7 cellular contexts compared by ENCODE assay signal in genomic region chr3:134224796-134225156, GRCh38. TPM values are rescaled to one million over a fixed set of nuclear protein-coding genes. Genes with fewer than 3 reads are reported as not detected.
DNase-seq lines count a peak whose midpoint lies in the region; ATAC-seq, FAIRE-seq and TF ChIP-seq lines count a peak whose summit lies in the region.
"Not testable (repeated sequence)": the region's sequence is repeated elsewhere in the genome, so short reads cannot be mapped to it uniquely, and the experiment has no call there.

No MANE protein-coding gene starts in this region.

- not testable (repeated sequence) for H3K9ac ChIP-seq in endodermal cell (ENCODE audit: extremely low read depth, low read length, poor library complexity, severe bottlenecking); kidney (ENCODE audit: low read length in 2 of 2)

- peaks cover 54% of the 10 kb centered on the region for H4K20me1 ChIP-seq in osteoblast (ENCODE audit: insufficient read depth, low read length)

- CTCF ChIA-PET in CD4-positive, alpha-beta T cell (lab: Charles Lee) = interaction anchor here (1.1 to 5.4 kb wide), 2 partner anchors 12 to 22 kb away, joined by 4 to 26 read pairs; no protein-coding TSS in a partner anchor

- peak; percentile 27 for FAIRE-seq in kidney (lab: Jason Lieb, UNC)

- not testable (repeated sequence) for H3K27me3 ChIP-seq in CD4-positive, alpha-beta T cell (ENCODE audit: control insufficient read depth, insufficient read depth, low read length); endodermal cell (ENCODE audit: control insufficient read depth, insufficient read depth, low read length, poor library complexity, severe bottlenecking); osteoblast (ENCODE audit: insufficient read depth, low read length)

- H2AFZ ChIP-seq in osteoblast (ENCODE audit: low read length) = not testable (repeated sequence)

- not testable (repeated sequence) for H3K27ac ChIP-seq in CD4-positive, alpha-beta T cell (ENCODE audit: low read depth, low read length); VCaP; endodermal cell (ENCODE audit: low read depth, low read length); kidney (ENCODE audit: low read depth in 2 of 2, low read length in 2 of 2); osteoblast (ENCODE audit: low read depth, low read length)

- intact Hi-C loops in CD4-positive, alpha-beta T cell (cut with DNase I, micrococcal nuclease); kidney (cut with DNase I): not testable (repeated sequence)

- H3K4me3 ChIP-seq in endodermal cell (ENCODE audit: low read length); kidney (ENCODE audit: low read length in 2 of 2); osteoblast (ENCODE audit: insufficient read depth, low read length): not testable (repeated sequence)

- not testable (repeated sequence) for H3K9me3 Mint-ChIP-seq in CD4-positive, alpha-beta T cell; HFFc6; endodermal cell; stimulated activated memory B cell treated with anti-CD40 and anti-IgM and Interleukin-4, amounts not matched to agents 10 μg/mL and 1 μg/mL and 100 μg/mL, for 72 hours

- H3K4me1 Mint-ChIP-seq in CD4-positive, alpha-beta T cell (ENCODE audit: low read depth) = peaks cover 63% of the 10 kb centered on the region
- H3K4me1 Mint-ChIP-seq in HFFc6 (ENCODE audit: low read depth) (peaks cover 40% of the 10 kb centered on the region), endodermal cell (peaks cover 17% of the 10 kb centered on the region)
- H3K4me1 Mint-ChIP-seq in stimulated activated memory B cell treated with anti-CD40 and anti-IgM and Interleukin-4, amounts not matched to agents 10 μg/mL and 1 μg/mL and 100 μg/mL, for 72 hours = peaks cover 42% of the 10 kb centered on the region

- H3K9me3 ChIP-seq in CD4-positive, alpha-beta T cell (ENCODE audit: control insufficient read depth, low read length); endodermal cell (ENCODE audit: control insufficient read depth, low read length); kidney (ENCODE audit: control insufficient read depth in 1 of 2, low read length in 2 of 2); osteoblast (ENCODE audit: low read depth, low read length): not testable (repeated sequence)

- not testable (repeated sequence) for ATAC-seq in CD4-positive, alpha-beta T cell (ENCODE audit: poor library complexity); stimulated activated memory B cell treated with anti-CD40 and anti-IgM and Interleukin-4, amounts not matched to agents 10 μg/mL and 1 μg/mL and 100 μg/mL, for 72 hours

- H3K36me3 ChIP-seq in endodermal cell (ENCODE audit: control insufficient read depth, insufficient read depth, low read length) (peaks cover 19% of the 10 kb centered on the region), kidney (ENCODE audit: control insufficient read depth in 1 of 2, insufficient read depth in 2 of 2, low read length in 2 of 2) (peaks cover 2 to 15% of the 10 kb centered on the region in 2 donors)
- not testable (repeated sequence) for H3K36me3 ChIP-seq in osteoblast (ENCODE audit: insufficient read depth, low read length)

- POLR2A ChIA-PET in CD4-positive, alpha-beta T cell (lab: Charles Lee) = not testable (repeated sequence)

- not testable (repeated sequence) for H3K4me3 Mint-ChIP-seq in CD4-positive, alpha-beta T cell; HFFc6; endodermal cell
- peak overlapping the region; percentile 66 for H3K4me3 Mint-ChIP-seq in stimulated activated memory B cell treated with anti-CD40 and anti-IgM and Interleukin-4, amounts not matched to agents 10 μg/mL and 1 μg/mL and 100 μg/mL, for 72 hours

- not testable (repeated sequence) for DNase-seq in CD4-positive, alpha-beta T cell; HFFc6; endodermal cell; kidney; osteoblast (ENCODE audit: insufficient read length, low spot score, missing footprints)

- not testable (repeated sequence) for H3K27me3 Mint-ChIP-seq in CD4-positive, alpha-beta T cell; HFFc6 (ENCODE audit: insufficient read depth); endodermal cell (ENCODE audit: insufficient read depth); stimulated activated memory B cell treated with anti-CD40 and anti-IgM and Interleukin-4, amounts not matched to agents 10 μg/mL and 1 μg/mL and 100 μg/mL, for 72 hours

- peaks cover 19% of the 10 kb centered on the region for H3K36me3 Mint-ChIP-seq in CD4-positive, alpha-beta T cell (ENCODE audit: low read depth)
- H3K36me3 Mint-ChIP-seq in HFFc6 (ENCODE audit: low read depth) = not testable (repeated sequence)
- H3K36me3 Mint-ChIP-seq in endodermal cell (ENCODE audit: low read depth) = peaks cover 19% of the 10 kb centered on the region
- peaks cover 11% of the 10 kb centered on the region for H3K36me3 Mint-ChIP-seq in stimulated activated memory B cell treated with anti-CD40 and anti-IgM and Interleukin-4, amounts not matched to agents 10 μg/mL and 1 μg/mL and 100 μg/mL, for 72 hours

- peak; percentile 21 for TF ChIP-seq CTCF in CD4-positive, alpha-beta T cell (IDR thresholded peaks at IDR 0.05)
- peak; percentile 54 for TF ChIP-seq CTCF in HFFc6 (IDR thresholded peaks at IDR 0.05)
- TF ChIP-seq CTCF in VCaP (conservative IDR thresholded peaks at IDR 0.05) = peak; percentile 50; the same call in 1 of the 2 replicates
- peak; percentile 5 for TF ChIP-seq CTCF in endodermal cell (conservative IDR thresholded peaks at IDR 0.05)
- TF ChIP-seq CTCF in kidney (IDR thresholded peaks at IDR 0.05; ENCODE audit: borderline replicate concordance, extremely low read depth, insufficient read depth) = not testable (repeated sequence)
- TF ChIP-seq CTCF in osteoblast (IDR thresholded peaks at IDR 0.05; ENCODE audit: extremely low read depth, low read depth, low read length) = peak; percentile 2

- H3K4me1 ChIP-seq in endodermal cell (ENCODE audit: control insufficient read depth, insufficient read depth, low read length); kidney (ENCODE audit: control insufficient read depth in 1 of 2, insufficient read depth in 1 of 2, low read depth in 1 of 2, low read length in 2 of 2); osteoblast (ENCODE audit: insufficient read depth, low read length): not testable (repeated sequence)

- H3K79me2 ChIP-seq in osteoblast (ENCODE audit: insufficient read depth, low read length) = peaks cover 87% of the 10 kb centered on the region

- WGBS in endodermal cell (ENCODE audit: insufficient coverage in 1 of 2, insufficient read length in 1 of 2), 2 experiments = 96% methylated on average over 1 of the region's 1 CpG; no CpG with 5 or more reads in 1 of the 2 experiments

- H3K4me2 ChIP-seq in osteoblast (ENCODE audit: insufficient read depth, low read length) = not testable (repeated sequence)

- H3K27ac Mint-ChIP-seq in CD4-positive, alpha-beta T cell; HFFc6; endodermal cell; stimulated activated memory B cell treated with anti-CD40 and anti-IgM and Interleukin-4, amounts not matched to agents 10 μg/mL and 1 μg/mL and 100 μg/mL, for 72 hours: not testable (repeated sequence)

RNA-seq across cellular contexts. Expression of gene RYK, which starts 25.9 kb away (rescaled TPM):
- total RNA-seq in CD4-positive, alpha-beta T cell = 10 to 100 TPM; 57.6 to 59.2 TPM
- total RNA-seq in HFFc6 (2021; fragmentation: NEBNext Ultra II Directional; extraction: Animal tissue kit (Norgen Biotek cat#: 25700)) = 10 to 100 TPM; 46.0 to 54.2 (median 49.9) TPM
- total RNA-seq in endodermal cell (10 to 100 TPM; 79.2 to 85.5 TPM), kidney (50.9 TPM), osteoblast (108 and 117 TPM in 2 replicates)
- 70.3 TPM for polyA plus RNA-seq in endodermal cell (2013, experiment 1 of 2)
- 63.3 TPM for polyA plus RNA-seq in endodermal cell (2013, experiment 2 of 2)
- 32.2 TPM for polyA plus RNA-seq in kidney (ENCODE audit: insufficient read depth, low read depth, low replicate concordance)
